Comparison of ENCODE assay signal across 12 cellular contexts in genomic region chr5:141491323-141492167, GRCh38. TPM values are rescaled to one million over a fixed set of nuclear protein-coding genes. Genes with fewer than 3 reads are reported as not detected.
DNase-seq lines count a peak whose midpoint lies in the region; ATAC-seq, FAIRE-seq and TF ChIP-seq lines count a peak whose summit lies in the region.
"Had no signal": no experiment of that assay in that cellular context is flagged by ENCODE, and none has a peak within 500 bp of the region (broad histone marks: within the 10 kb centered on the region; RNA-seq: fewer than 3 reads in every experiment).

No MANE protein-coding gene starts in this region.

- H3K9me3 Mint-ChIP-seq in activated naive CD4-positive, alpha-beta T cell treated with anti-CD3 and anti-CD28 coated beads, Interleukin-2, amount 10 ng/mL, durations not matched to agents 7 days and 5 days: no peaks in the 10 kb centered on the region
- peaks cover 5% of the 10 kb centered on the region for H3K9me3 Mint-ChIP-seq in type B pancreatic cell

- no peaks in the 10 kb centered on the region for H3K36me3 ChIP-seq in WERI-Rb-1

- no peaks in the 10 kb centered on the region for H3K27me3 ChIP-seq in WERI-Rb-1 (ENCODE audit: insufficient read depth, low read depth, severe bottlenecking)
- H3K27me3 ChIP-seq: right atrium auricular region had no signal

- TF ChIP-seq CTCF in type B pancreatic cell (conservative IDR thresholded peaks at IDR 0.05): no peak
- TF ChIP-seq CTCF in WERI-Rb-1 (IDR thresholded peaks at IDR 0.05; ENCODE audit: low read depth, low read length): no peak

- H3K27ac ChIP-seq in WERI-Rb-1: no peak overlapping the region
- H3K27ac ChIP-seq: right atrium auricular region had no signal

- H3K9me3 ChIP-seq in WERI-Rb-1 (ENCODE audit: severe bottlenecking): no peaks in the 10 kb centered on the region
- H3K9me3 ChIP-seq: right atrium auricular region had no signal

- no peaks in the 10 kb centered on the region for H3K36me3 Mint-ChIP-seq in activated naive CD4-positive, alpha-beta T cell treated with anti-CD3 and anti-CD28 coated beads, Interleukin-2, amount 10 ng/mL, durations not matched to agents 7 days and 5 days
- peaks cover 41% of the 10 kb centered on the region for H3K36me3 Mint-ChIP-seq in type B pancreatic cell

- no peak overlapping the region for H3K4me3 ChIP-seq in WERI-Rb-1 (ENCODE audit: low read depth, low read length)
- H3K4me3 ChIP-seq: right atrium auricular region had no signal

- DNase-seq in activated naive CD4-positive, alpha-beta T cell treated with anti-CD3 and anti-CD28 coated beads, Interleukin-2, amount 10 ng/mL, durations not matched to agents 7 days and 5 days: no peak
- DNase-seq in activated naive CD4-positive, alpha-beta T cell treated with anti-CD3 and anti-CD28 coated beads, Interleukin-2, amount 50 U/mL, for 16 hours: no peak
- DNase-seq in germinal center (ENCODE audit: low spot score) (peak; percentile 35), type B pancreatic cell (ENCODE audit: extremely low spot score, unreplicated experiment) (no peak), AG20443 (ENCODE audit: low spot score) (no peak), WERI-Rb-1 (no peak), RCC 7860 (ENCODE audit: low spot score) (no peak)
- DNase-seq: NCI-H1436 had no signal

- H3K27me3 Mint-ChIP-seq in activated naive CD4-positive, alpha-beta T cell treated with anti-CD3 and anti-CD28 coated beads, Interleukin-2, amount 10 ng/mL, durations not matched to agents 7 days and 5 days: peaks cover 100% of the 10 kb centered on the region
- peaks cover 24% of the 10 kb centered on the region for H3K27me3 Mint-ChIP-seq in type B pancreatic cell

- H3K27ac Mint-ChIP-seq in activated naive CD4-positive, alpha-beta T cell treated with anti-CD3 and anti-CD28 coated beads, Interleukin-2, amount 10 ng/mL, durations not matched to agents 7 days and 5 days: no peak overlapping the region
- H3K27ac Mint-ChIP-seq in type B pancreatic cell: no peak overlapping the region

- no peak for FAIRE-seq in RCC 7860 (lab: Jason Lieb, UNC)
- FAIRE-seq: GM18507, islet of Langerhans had no signal

- CTCF ChIA-PET in activated naive CD4-positive, alpha-beta T cell treated with anti-CD3 and anti-CD28 coated beads, Interleukin-2, amount 10 ng/mL, durations not matched to agents 7 days and 5 days (lab: Charles Lee): interaction anchor here (1.2 kb wide), 1 partner anchor 9 kb away, joined by 3 read pairs; no protein-coding TSS in a partner anchor

- H3K4me3 Mint-ChIP-seq in activated naive CD4-positive, alpha-beta T cell treated with anti-CD3 and anti-CD28 coated beads, Interleukin-2, amount 10 ng/mL, durations not matched to agents 7 days and 5 days: peak overlapping the region; percentile 45
- H3K4me3 Mint-ChIP-seq in type B pancreatic cell: peak overlapping the region; percentile 44

- ATAC-seq in HG03378 (IDR thresholded peaks at IDR 0.05; ENCODE audit: unreplicated experiment): peak; percentile 19

- peaks cover 4% of the 10 kb centered on the region for H3K4me1 Mint-ChIP-seq in activated naive CD4-positive, alpha-beta T cell treated with anti-CD3 and anti-CD28 coated beads, Interleukin-2, amount 10 ng/mL, durations not matched to agents 7 days and 5 days
- peaks cover 20% of the 10 kb centered on the region for H3K4me1 Mint-ChIP-seq in type B pancreatic cell (ENCODE audit: unreplicated experiment)

RNA-seq across cellular contexts. Expression of gene PCDHGC5, which starts 2.7 kb away (rescaled TPM):
- 0.45 and 1.9 TPM in 2 replicates for total RNA-seq in type B pancreatic cell (ENCODE audit: low replicate concordance)

RNA-seq across cellular contexts. Expression of gene PCDHGC4, which starts 6.7 kb away (rescaled TPM):
- total RNA-seq in type B pancreatic cell (ENCODE audit: low replicate concordance): 0.38 and 4.0 TPM in 2 replicates

RNA-seq across cellular contexts. Expression of gene PCDHGC3, which starts 15.8 kb away (rescaled TPM):
- 11.0 and 60.3 TPM in 2 replicates for total RNA-seq in type B pancreatic cell (ENCODE audit: low replicate concordance)
